1 cellular context compared by ENCODE assay signal in genomic region chr2:139916822-139917221, GRCh38.
TF ChIP-seq lines count a peak whose summit lies in the region.

No MANE protein-coding gene starts in this region.

TF ChIP-seq in GM23338, 12 proteins besides CTCF, POLR2A, EP300 and RAD21:
- TF ChIP-seq, protein P1, sequence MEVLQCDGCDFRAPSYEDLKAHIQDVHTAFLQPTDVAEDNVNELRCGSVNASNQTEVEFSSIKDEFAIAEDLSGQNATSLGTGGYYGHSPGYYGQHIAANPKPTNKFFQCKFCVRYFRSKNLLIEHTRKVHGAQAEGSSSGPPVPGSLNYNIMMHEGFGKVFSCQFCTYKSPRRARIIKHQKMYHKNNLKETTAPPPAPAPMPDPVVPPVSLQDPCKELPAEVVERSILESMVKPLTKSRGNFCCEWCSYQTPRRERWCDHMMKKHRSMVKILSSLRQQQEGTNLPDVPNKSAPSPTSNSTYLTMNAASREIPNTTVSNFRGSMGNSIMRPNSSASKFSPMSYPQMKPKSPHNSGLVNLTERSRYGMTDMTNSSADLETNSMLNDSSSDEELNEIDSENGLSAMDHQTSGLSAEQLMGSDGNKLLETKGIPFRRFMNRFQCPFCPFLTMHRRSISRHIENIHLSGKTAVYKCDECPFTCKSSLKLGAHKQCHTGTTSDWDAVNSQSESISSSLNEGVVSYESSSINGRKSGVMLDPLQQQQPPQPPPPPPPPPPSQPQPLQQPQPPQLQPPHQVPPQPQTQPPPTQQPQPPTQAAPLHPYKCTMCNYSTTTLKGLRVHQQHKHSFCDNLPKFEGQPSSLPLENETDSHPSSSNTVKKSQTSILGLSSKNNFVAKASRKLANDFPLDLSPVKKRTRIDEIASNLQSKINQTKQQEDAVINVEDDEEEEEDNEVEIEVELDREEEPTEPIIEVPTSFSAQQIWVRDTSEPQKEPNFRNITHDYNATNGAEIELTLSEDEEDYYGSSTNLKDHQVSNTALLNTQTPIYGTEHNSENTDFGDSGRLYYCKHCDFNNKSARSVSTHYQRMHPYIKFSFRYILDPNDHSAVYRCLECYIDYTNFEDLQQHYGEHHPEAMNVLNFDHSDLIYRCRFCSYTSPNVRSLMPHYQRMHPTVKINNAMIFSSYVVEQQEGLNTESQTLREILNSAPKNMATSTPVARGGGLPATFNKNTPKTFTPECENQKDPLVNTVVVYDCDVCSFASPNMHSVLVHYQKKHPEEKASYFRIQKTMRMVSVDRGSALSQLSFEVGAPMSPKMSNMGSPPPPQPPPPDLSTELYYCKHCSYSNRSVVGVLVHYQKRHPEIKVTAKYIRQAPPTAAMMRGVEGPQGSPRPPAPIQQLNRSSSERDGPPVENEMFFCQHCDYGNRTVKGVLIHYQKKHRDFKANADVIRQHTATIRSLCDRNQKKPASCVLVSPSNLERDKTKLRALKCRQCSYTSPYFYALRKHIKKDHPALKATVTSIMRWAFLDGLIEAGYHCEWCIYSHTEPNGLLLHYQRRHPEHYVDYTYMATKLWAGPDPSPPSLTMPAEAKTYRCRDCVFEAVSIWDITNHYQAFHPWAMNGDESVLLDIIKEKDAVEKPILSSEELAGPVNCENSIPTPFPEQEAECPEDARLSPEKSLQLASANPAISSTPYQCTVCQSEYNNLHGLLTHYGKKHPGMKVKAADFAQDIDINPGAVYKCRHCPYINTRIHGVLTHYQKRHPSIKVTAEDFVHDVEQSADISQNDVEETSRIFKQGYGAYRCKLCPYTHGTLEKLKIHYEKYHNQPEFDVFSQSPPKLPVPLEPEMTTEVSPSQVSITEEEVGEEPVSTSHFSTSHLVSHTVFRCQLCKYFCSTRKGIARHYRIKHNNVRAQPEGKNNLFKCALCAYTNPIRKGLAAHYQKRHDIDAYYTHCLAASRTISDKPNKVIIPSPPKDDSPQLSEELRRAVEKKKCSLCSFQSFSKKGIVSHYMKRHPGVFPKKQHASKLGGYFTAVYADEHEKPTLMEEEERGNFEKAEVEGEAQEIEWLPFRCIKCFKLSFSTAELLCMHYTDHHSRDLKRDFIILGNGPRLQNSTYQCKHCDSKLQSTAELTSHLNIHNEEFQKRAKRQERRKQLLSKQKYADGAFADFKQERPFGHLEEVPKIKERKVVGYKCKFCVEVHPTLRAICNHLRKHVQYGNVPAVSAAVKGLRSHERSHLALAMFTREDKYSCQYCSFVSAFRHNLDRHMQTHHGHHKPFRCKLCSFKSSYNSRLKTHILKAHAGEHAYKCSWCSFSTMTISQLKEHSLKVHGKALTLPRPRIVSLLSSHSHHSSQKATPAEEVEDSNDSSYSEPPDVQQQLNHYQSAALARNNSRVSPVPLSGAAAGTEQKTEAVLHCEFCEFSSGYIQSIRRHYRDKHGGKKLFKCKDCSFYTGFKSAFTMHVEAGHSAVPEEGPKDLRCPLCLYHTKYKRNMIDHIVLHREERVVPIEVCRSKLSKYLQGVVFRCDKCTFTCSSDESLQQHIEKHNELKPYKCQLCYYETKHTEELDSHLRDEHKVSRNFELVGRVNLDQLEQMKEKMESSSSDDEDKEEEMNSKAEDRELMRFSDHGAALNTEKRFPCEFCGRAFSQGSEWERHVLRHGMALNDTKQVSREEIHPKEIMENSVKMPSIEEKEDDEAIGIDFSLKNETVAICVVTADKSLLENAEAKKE (CRISPR knock-in tag; IDR thresholded peaks at IDR 0.05): no peak
- TF ChIP-seq EZH2 (IDR thresholded peaks at IDR 0.05; ENCODE audit: low read depth, unreplicated experiment) (no peak), ZNF331 (CRISPR knock-in tag; IDR thresholded peaks at IDR 0.05; ENCODE audit: low read depth) (no peak), NANOG (IDR thresholded peaks at IDR 0.05; ENCODE audit: borderline replicate concordance) (no peak), STAT1 (IDR thresholded peaks at IDR 0.05; ENCODE audit: unreplicated experiment) (no peak), CREB1 (CRISPR knock-in tag; IDR thresholded peaks at IDR 0.05; ENCODE audit: low read depth) (no peak), ETS1 (IDR thresholded peaks at IDR 0.05) (no peak), REST (IDR thresholded peaks at IDR 0.05; ENCODE audit: unreplicated experiment) (no peak)
